19 cellular contexts compared by ENCODE assay signal in the genomic region with DNA sequence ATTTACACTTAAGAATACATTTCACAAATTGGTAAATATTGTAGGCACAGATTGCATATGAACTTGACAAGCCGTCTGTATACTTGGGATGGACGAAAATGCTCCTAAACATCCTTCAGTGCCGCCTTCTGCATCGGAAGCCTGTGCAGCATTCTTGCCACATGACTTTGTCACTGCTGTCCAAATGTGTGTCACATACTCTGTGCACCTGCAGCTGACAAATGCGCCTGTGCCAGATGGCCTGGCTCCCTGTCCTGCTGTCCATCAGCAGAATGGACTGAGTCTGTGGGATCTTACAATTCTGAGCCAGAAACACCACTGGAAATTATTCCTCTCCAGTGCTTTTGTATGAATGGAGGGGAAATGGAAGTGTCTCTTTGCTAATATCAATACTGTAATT.
"Had no signal": no experiment of that assay in that cellular context is flagged by ENCODE, and none has a peak within 500 bp of the region (broad histone marks: within the 10 kb centered on the region; RNA-seq: fewer than 3 reads in every experiment).

No MANE protein-coding gene starts in this region.

- H3K9me3 ChIP-seq: SJCRH30 had no signal

- H3K27me3 ChIP-seq: SJCRH30 had no signal

- H3K4me3 ChIP-seq: SJCRH30 had no signal

- H3K4me1 ChIP-seq: SJCRH30 had no signal

- H3K36me3 ChIP-seq: SJCRH30 had no signal

- H3K27ac ChIP-seq: RWPE1, SJCRH30 had no signal

- ATAC-seq: Panc1, PC-3, SK-N-SH treated with all-trans-retinoic acid at 6 μM for 48 hours had no signal

- DNase-seq: KBM-7; MV-4-11; NCI-H1048; NCI-H1105; NCI-H1417; NCI-H1436 treated with DMSO at 0.1 percent for 48 hours; NCI-H1694; NCI-H187 treated with DMSO at 0.1 percent for 48 hours; NCI-H2081; NCI-H2107; NCI-H2227 treated with DMSO at 0.1 percent for 48 hours; NCI-H526 treated with DMSO at 0.1 percent for 48 hours; NCI-H748 treated with DMSO at 0.1 percent for 48 hours; NK-92 treated with Interleukin-12 subunit alpha and Interleukin-12 subunit beta, amount 100 ng/mL, for 24 hours; PC-3; SJCRH30 had no signal
